ENCODE assay signal across 8 cellular contexts in genomic region chr1:148529101-148529567, GRCh38. TPM values are rescaled to one million over a fixed set of nuclear protein-coding genes. Genes with fewer than 3 reads are reported as not detected.
DNase-seq lines count a peak whose midpoint lies in the region; FAIRE-seq and TF ChIP-seq lines count a peak whose summit lies in the region.
"Not testable (repeated sequence)": the region's sequence is repeated elsewhere in the genome, so short reads cannot be mapped to it uniquely, and the experiment has no call there.

No MANE protein-coding gene starts in this region.

- H3K9me3 ChIP-seq in astrocyte (ENCODE audit: insufficient read depth, low read depth, low read length): not testable (repeated sequence)

- peak overlapping the region; percentile 43; the same call in 1 of the 2 replicates for H3K27ac Mint-ChIP-seq in HFFc6
- H3K27ac Mint-ChIP-seq in astrocyte (ENCODE audit: unreplicated experiment): peak overlapping the region; percentile 53

- peak; percentile 73 for DNase-seq in ACHN
- DNase-seq in HFFc6: peak; percentile 79
- DNase-seq in OCI-M1 (lab: John Stamatoyannopoulos, UW): peak; percentile 92
- DNase-seq in activated CD4-positive, alpha-beta T cell treated with anti-CD3 and anti-CD28 coated beads, Interleukin-2, amount 50 U/mL, for 4 hours: peak; percentile 59 to 61
- peak; percentile 60 for DNase-seq in astrocyte (ENCODE audit: low read depth)
- DNase-seq in fibroblast of villous mesenchyme (ENCODE audit: low read depth): peak; percentile 41
- peak; percentile 27 for DNase-seq in mucosa of gallbladder (ENCODE audit: low spot score)
- DNase-seq in stimulated activated CD4-positive, alpha-beta T cell treated with anti-CD3 and anti-CD28 coated beads, Interleukin-2, amount 100 ng/mL, for 48 hours: peak; percentile 61 to 73

- in situ Hi-C loops in ACHN (cut with HindIII; ENCODE audit: low pct_ligation_motif_present, low pct_unique_long_range_greater_than_20kb, low sequenced_read_pairs): not testable (repeated sequence)

- H3K4me1 Mint-ChIP-seq in HFFc6 (ENCODE audit: low read depth); astrocyte (ENCODE audit: low read depth, unreplicated experiment): not testable (repeated sequence)

- not testable (repeated sequence) for FAIRE-seq in astrocyte (lab: Jason Lieb, UNC)

- H3K9ac ChIP-seq in astrocyte (ENCODE audit: low read length): not testable (repeated sequence)

- H3K4me3 ChIP-seq in astrocyte (ENCODE audit: insufficient read depth, low read depth, low read length): not testable (repeated sequence)
- peak overlapping the region; percentile 25 for H3K4me3 ChIP-seq in fibroblast of villous mesenchyme (ENCODE audit: low read depth, low read length)

- H3K9me3 Mint-ChIP-seq in HFFc6; astrocyte (ENCODE audit: unreplicated experiment): not testable (repeated sequence)

- not testable (repeated sequence) for H3K27me3 ChIP-seq in astrocyte (ENCODE audit: insufficient read depth, low read length)

- not testable (repeated sequence) for H4K20me1 ChIP-seq in astrocyte (ENCODE audit: insufficient read depth, low read length)

- not testable (repeated sequence) for H3K4me1 ChIP-seq in astrocyte (ENCODE audit: insufficient read depth, low read length)

- H3K27me3 Mint-ChIP-seq in HFFc6 (ENCODE audit: insufficient read depth); astrocyte (ENCODE audit: low read depth, unreplicated experiment): not testable (repeated sequence)

- TF ChIP-seq CTCF in HFFc6 (IDR thresholded peaks at IDR 0.05); astrocyte (IDR thresholded peaks at IDR 0.05; ENCODE audit: insufficient read depth, low read depth, low read length); fibroblast of villous mesenchyme (IDR thresholded peaks at IDR 0.05; ENCODE audit: insufficient read depth, low read depth, low read length): not testable (repeated sequence)

- H3K4me3 Mint-ChIP-seq in HFFc6: peak overlapping the region; percentile 61
- peak overlapping the region; percentile 79 for H3K4me3 Mint-ChIP-seq in astrocyte (ENCODE audit: unreplicated experiment)

- H2AFZ ChIP-seq in astrocyte (ENCODE audit: low read depth, low read length): not testable (repeated sequence)

- not testable (repeated sequence) for H3K36me3 Mint-ChIP-seq in HFFc6 (ENCODE audit: low read depth); astrocyte (ENCODE audit: low read depth, unreplicated experiment)

- H3K79me2 ChIP-seq in astrocyte (ENCODE audit: insufficient read depth, low read length): not testable (repeated sequence)

- not testable (repeated sequence) for H3K27ac ChIP-seq in astrocyte (ENCODE audit: low read depth, low read length)

- H3K4me2 ChIP-seq in astrocyte (ENCODE audit: low read length): not testable (repeated sequence)

- not testable (repeated sequence) for H3K36me3 ChIP-seq in astrocyte (ENCODE audit: insufficient read depth, low read length)

RNA-seq across cellular contexts. Expression of gene PPIAL4G, which starts 46.0 kb away (rescaled TPM):
- total RNA-seq in HFFc6 (2021; fragmentation: NEBNext Ultra II Directional; extraction: Animal tissue kit (Norgen Biotek cat#: 25700)): not detected
- total RNA-seq in astrocyte: not detected in 2 replicates
- not detected in 2 replicates for total RNA-seq in fibroblast of villous mesenchyme
- 0.09 TPM for total RNA-seq in mucosa of gallbladder

Comparison
In these comparisons a context has a peak if more than half of its experiments do, and no peak if none do; other contexts are left out.
1. DNase-seq: peak in every context shown above with its lines; median percentile 92 in OCI-M1; 79 in HFFc6; 73 in ACHN; 67 in stimulated activated CD4-positive, alpha-beta T cell treated with anti-CD3 and anti-CD28 coated beads, Interleukin-2, amount 100 ng/mL, for 48 hours; 60 in activated CD4-positive, alpha-beta T cell treated with anti-CD3 and anti-CD28 coated beads, Interleukin-2, amount 50 U/mL, for 4 hours; 60 in astrocyte; 41 in fibroblast of villous mesenchyme; 27 in mucosa of gallbladder.